Comparison of ENCODE assay signal across 8 cellular contexts in the genomic region with DNA sequence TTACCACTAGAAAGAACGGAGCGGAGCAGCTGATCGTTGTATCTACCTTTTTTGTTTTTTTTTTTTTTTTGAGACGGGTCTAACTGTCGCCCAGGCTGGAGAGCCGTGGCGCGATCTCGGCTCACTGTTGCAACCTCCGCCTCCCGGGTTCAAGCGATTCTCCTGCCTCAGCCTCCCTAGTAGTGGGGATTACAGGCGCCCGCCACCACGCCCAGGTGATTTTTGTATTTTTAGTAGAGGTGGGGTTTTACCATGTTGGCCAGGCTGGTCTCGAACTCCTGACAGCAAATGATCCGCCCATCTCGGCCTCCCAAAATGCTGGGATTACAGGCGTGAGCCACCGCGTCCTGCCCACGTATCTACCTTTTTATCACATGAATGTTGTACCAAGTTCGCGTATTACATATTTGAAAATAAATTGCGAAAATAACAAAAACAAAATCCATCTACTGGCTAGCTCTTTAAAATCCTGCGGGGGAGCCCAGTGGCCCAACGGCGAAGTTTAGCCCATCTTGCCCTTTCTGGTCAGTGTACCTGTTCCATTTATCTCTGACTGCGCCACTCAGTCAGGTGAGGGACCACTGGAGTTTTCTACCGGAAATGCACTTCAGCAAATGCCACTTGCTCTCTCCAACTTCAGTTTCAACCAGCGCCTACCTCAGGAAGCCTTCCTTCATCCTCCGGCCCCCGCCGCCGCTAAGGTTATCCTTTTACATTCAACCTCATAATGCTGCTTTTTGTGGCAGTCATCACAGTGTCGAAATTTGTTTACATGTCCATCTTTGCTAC. TPM values are rescaled to one million over a fixed set of nuclear protein-coding genes. Genes with fewer than 3 reads are reported as not detected.
DNase-seq lines count a peak whose midpoint lies in the region; TF ChIP-seq lines count a peak whose summit lies in the region.

No MANE protein-coding gene starts in this region.

- H3K4me3 ChIP-seq in AG09309 (ENCODE audit: control insufficient read depth, low read depth, low read length) (peak overlapping the region; percentile 84), GM23248 (peak overlapping the region; percentile 93), tibial nerve (peak overlapping the region; percentile 79 to 88 (median 84))

- peak overlapping the region; percentile 99 for H3K4me2 ChIP-seq in GM23248 (ENCODE audit: unreplicated experiment)

- H3K9me3 ChIP-seq in GM23248 (ENCODE audit: low read depth) (no peaks in the 10 kb centered on the region), tibial nerve (no peaks in the 10 kb centered on the region)

- H3K9me2 ChIP-seq in GM23248 (ENCODE audit: insufficient read depth), result no peaks in the 10 kb centered on the region

- no peak for TF ChIP-seq EP300 in tibial nerve (IDR thresholded peaks at IDR 0.05)

- peak overlapping the region; percentile 89 for H3K9ac ChIP-seq in GM23248

- WGBS in GM23248 (ENCODE audit: low coverage in 1 of 2, low lambda C conversion rate in 2 of 2, missing lambda C conversion rate in 2 of 2), 2 experiments, result 60 to 64% methylated on average over 32 to 36 of the region's 36 CpGs
- 60 to 63% methylated on average over 36 of the region's 36 CpGs for WGBS in tibial nerve, 2 donors

- H3K27me3 ChIP-seq in GM23248 (replicated peaks; ENCODE audit: insufficient read depth) (no peaks in the 10 kb centered on the region), tibial nerve (no peaks in the 10 kb centered on the region)

- no peaks in the 10 kb centered on the region for H4K20me1 ChIP-seq in GM23248 (ENCODE audit: insufficient read depth)

- DNase-seq in AG09309 (ENCODE audit: low read depth), result no peak
- no peak for DNase-seq in GM23248
- DNase-seq in UCSD-AML1 (lab: John Stamatoyannopoulos, UW; ENCODE audit: unreplicated experiment), result peak; percentile 36
- peak; percentile 53 for DNase-seq in ecto neural progenitor cell (ENCODE audit: low spot score)
- DNase-seq in mucosa of gallbladder (ENCODE audit: low spot score), result peak; percentile 14
- peak in 1 of 2 donors; percentile 17 for DNase-seq in tibial nerve (ENCODE audit: low spot score in 2 of 2)
- DNase-seq in Ammon's horn (ENCODE audit: low spot score), result no peak
- no peak for DNase-seq in NCI-H2081 (lab: John Stamatoyannopoulos, UW)

- no peaks in the 10 kb centered on the region; the same call in none of the 2 replicates for H3K36me3 ChIP-seq in GM23248 (ENCODE audit: low read depth)
- H3K36me3 ChIP-seq in tibial nerve, result peaks cover 0 to 28% (median 0%) of the 10 kb centered on the region in 3 donors

- TF ChIP-seq POLR2A in tibial nerve (IDR thresholded peaks at IDR 0.05), result no peak

- peak overlapping the region; percentile 88 for H2AFZ ChIP-seq in GM23248

- H3F3A ChIP-seq in GM23248 (ENCODE audit: insufficient read depth), result peaks cover 21% of the 10 kb centered on the region

- H3K4me1 ChIP-seq in GM23248 (ENCODE audit: insufficient read depth) (peaks cover 22% of the 10 kb centered on the region), tibial nerve (peaks cover 0 to 36% (median 16%) of the 10 kb centered on the region in 4 donors)

- H3K27ac ChIP-seq in GM23248 (peak overlapping the region; percentile 91), tibial nerve (peak overlapping the region; percentile 92 to 98 (median 97))

- in situ Hi-C loops in GM23248 (cut with MboI), result no loop called here

- no peak for TF ChIP-seq CTCF in AG09309 (IDR thresholded peaks at IDR 0.05; ENCODE audit: control insufficient read depth, insufficient read depth, low read depth, low read length, missing control alignments)
- no peak for TF ChIP-seq CTCF in tibial nerve (IDR thresholded peaks at IDR 0.05)

- H3K79me2 ChIP-seq in GM23248 (ENCODE audit: insufficient read depth), result peaks cover 52% of the 10 kb centered on the region

RNA-seq across cellular contexts. Expression of a gene that starts 1.2 kb away (rescaled TPM):
- 25.2 and 37.8 TPM in 2 replicates for total RNA-seq in GM23248 (2014; rRNA removed; shearing (Covaris generic))
- 35.9 and 38.4 TPM in 2 replicates for polyA plus RNA-seq in GM23248 (2016; fragmentation: Nextera tagmentation; extraction: Ambion mirVana)
- total RNA-seq in mucosa of gallbladder, result 52.1 TPM
- total RNA-seq in tibial nerve, result 10 to 100 TPM; 53.6 to 93.6 (median 74.7) TPM

Comparison
In these comparisons a context has a peak if more than half of its experiments do, and no peak if none do; other contexts are left out.
1. DNase-seq: peak in UCSD-AML1 (single experiment), ecto neural progenitor cell (single experiment) and mucosa of gallbladder (single experiment); none in AG09309 (single experiment), GM23248 (single experiment), Ammon's horn (single experiment) and NCI-H2081 (0 of 2).
2. Peak in every context shown above with its lines, with median percentiles within 50 percentile points of each other: H3K4me3 ChIP-seq.